Comparison of ENCODE assay signal across 15 cellular contexts in the genomic region with DNA sequence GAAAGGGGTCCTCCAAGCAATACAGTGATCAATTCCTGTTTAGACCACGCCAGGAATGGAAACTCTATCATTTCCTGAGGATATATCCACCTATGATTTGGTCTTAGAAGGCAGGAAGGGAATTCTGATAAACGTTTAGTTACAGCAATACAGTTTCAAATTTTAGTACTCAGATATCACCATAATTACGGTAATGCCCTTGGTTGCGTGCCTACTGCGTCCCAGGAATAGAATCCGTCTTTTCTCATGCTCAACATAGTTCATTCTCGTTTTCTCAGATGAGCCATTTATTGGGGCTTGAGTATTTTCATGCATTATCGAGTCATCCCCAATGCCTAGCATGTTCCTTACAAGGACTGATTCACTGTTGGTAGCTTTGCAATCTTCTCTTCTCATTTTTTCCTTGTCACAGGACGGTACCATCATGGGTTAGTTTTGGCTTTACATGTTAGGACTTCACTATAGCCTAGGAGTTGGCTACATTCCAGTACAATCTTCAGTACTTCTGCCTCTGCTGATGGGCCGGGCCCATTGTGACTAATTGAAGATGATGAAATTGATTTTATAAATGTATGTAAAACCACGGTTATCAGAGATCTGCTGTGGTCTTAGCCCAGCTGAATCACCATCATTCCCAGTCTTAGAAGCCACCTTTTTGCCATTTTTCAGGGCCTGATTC. TPM values are rescaled to one million over a fixed set of nuclear protein-coding genes. Genes with fewer than 3 reads are reported as not detected.
A peak's percentile ranks its signal among the peaks of the same experiment; 100 is the strongest.
DNase-seq lines count a peak whose midpoint lies in the region; ATAC-seq and TF ChIP-seq lines count a peak whose summit lies in the region.
"Had no signal": no experiment of that assay in that cellular context is flagged by ENCODE, and none has a peak within 500 bp of the region (broad histone marks: within the 10 kb centered on the region; RNA-seq: fewer than 3 reads in every experiment).

No MANE protein-coding gene starts in this region.

- H3K18ac ChIP-seq in IMR-90 (ENCODE audit: low read depth, low read length), result no peak overlapping the region

- H3K4me1 ChIP-seq in IMR-90 (ENCODE audit: control insufficient read depth, insufficient read depth, low read length) (no peaks in the 10 kb centered on the region), foreskin keratinocyte (no peaks in the 10 kb centered on the region)

- no peaks in the 10 kb centered on the region for H4K20me1 ChIP-seq in IMR-90 (ENCODE audit: insufficient read depth, low read length)

- H3K27me3 ChIP-seq in IMR-90 (ENCODE audit: control insufficient read depth, insufficient read depth, low read length) (no peaks in the 10 kb centered on the region), foreskin keratinocyte (no peaks in the 10 kb centered on the region)

- no peak overlapping the region for H3K23ac ChIP-seq in IMR-90 (ENCODE audit: low read depth, low read length)

- H3K79me1 ChIP-seq in IMR-90 (ENCODE audit: low read depth in 1 of 2, low read length in 2 of 2), result no peaks in the 10 kb centered on the region

- in situ Hi-C loops in IMR-90 (cut with MboI; ENCODE audit: low sequenced_read_pairs), result no loop called here

- H3K9me1 ChIP-seq in IMR-90 (ENCODE audit: insufficient read depth, low read length), result no peaks in the 10 kb centered on the region

- no peak overlapping the region for H3K9ac ChIP-seq in IMR-90 (ENCODE audit: low read depth, low read length)

- H2AFZ ChIP-seq in IMR-90 (replicated peaks; ENCODE audit: low read length, poor library complexity), result no peak overlapping the region

- ATAC-seq in IMR-90 (ENCODE audit: low read depth) (no peak), foreskin keratinocyte (peak; percentile 23)
- no peak for ATAC-seq in activated CD4-positive, CD25-positive, alpha-beta regulatory T cell treated with anti-CD3 and anti-CD28 coated beads, Interleukin-2, amount 50 U/mL, for 24 hours
- ATAC-seq: CD8-positive, alpha-beta T cell had no signal

- no peak overlapping the region for H3K14ac ChIP-seq in IMR-90 (replicated peaks; ENCODE audit: low read depth, low read length)

- no TSS peak for BruUV-seq in IMR-90 (replicated peaks; lab: Mats Ljungman, UMichigan)

- H2BK5ac ChIP-seq in IMR-90 (ENCODE audit: low read depth, low read length, poor library complexity, severe bottlenecking), result no peak overlapping the region

- no peaks in the 10 kb centered on the region for H3K36me3 ChIP-seq in IMR-90 (ENCODE audit: control insufficient read depth, insufficient read depth, low read length)

- CTCF ChIA-PET in IMR-90 (lab: Yijun Ruan, JAX) (no interaction called here), RWPE1 (lab: Yijun Ruan, JAX) (interaction anchor here (0.6 kb wide), 1 partner anchor 94 kb away, joined by 3 read pairs; no protein-coding TSS in a partner anchor)

- H3K56ac ChIP-seq in IMR-90 (ENCODE audit: extremely low read depth, insufficient read depth, low read length), result no peak overlapping the region

- no peak overlapping the region for H3K4me2 ChIP-seq in IMR-90 (ENCODE audit: low read depth, low read length)

- dilution Hi-C loops in IMR-90 (cut with HindIII; ENCODE audit: low sequenced_read_pairs, unreplicated experiment), result no loop called here

- 61% methylated on average over 4 of the region's 11 CpGs; no CpG with 5 or more reads in 1 of the 2 experiments for WGBS in IMR-90 (ENCODE audit: extremely low coverage in 2 of 2, insufficient read length in 1 of 2), 2 experiments

- no peak for TF ChIP-seq POLR2A in IMR-90 (IDR thresholded peaks at IDR 0.05; ENCODE audit: low read depth, low read length)

- no peak overlapping the region for H4K91ac ChIP-seq in IMR-90 (ENCODE audit: insufficient read depth, low read depth, low read length)

- H3K9me3 ChIP-seq in IMR-90 (ENCODE audit: control insufficient read depth, insufficient read depth, low read length), result no peaks in the 10 kb centered on the region

- H3K4me3 ChIP-seq in IMR-90 (ENCODE audit: insufficient read depth, low read depth, low read length), result no peak overlapping the region
- no peak overlapping the region for H3K4me3 ChIP-seq in choroid plexus epithelial cell (ENCODE audit: low read depth, low read length)

- POLR2A ChIA-PET in IMR-90 (lab: Charles Lee; ENCODE audit: unreplicated experiment), result no interaction called here
- POLR2A ChIA-PET in RWPE1 (lab: Yijun Ruan, JAX; ENCODE audit: low non-redundant PET), result no interaction called here

- peak; percentile 50 for DNase-seq in IMR-90
- DNase-seq in RWPE1 (ENCODE audit: low spot score), result no peak
- DNase-seq in choroid plexus epithelial cell (ENCODE audit: low read depth), result peak; percentile 37
- DNase-seq in foreskin keratinocyte, result peak; percentile 63 to 82
- no peak for DNase-seq in DMS 273 (lab: John Stamatoyannopoulos, UW; ENCODE audit: unreplicated experiment)
- no peak for DNase-seq in activated T-cell treated with anti-CD3 and anti-CD28 coated beads for 4 hours
- no peak for DNase-seq in NCI-H526 (lab: John Stamatoyannopoulos, UW)
- DNase-seq: CD8-positive, alpha-beta T cell; H7; NCI-H1092; NCI-H2107; NCI-H345; NCI-H69; SHP77 treated with DMSO at 0.1 percent for 48 hours had no signal

- no peak overlapping the region for H3K4ac ChIP-seq in IMR-90 (ENCODE audit: low read depth, low read length)

- no peak overlapping the region for H2AK5ac ChIP-seq in IMR-90 (ENCODE audit: low read depth, low read length)

- no peak overlapping the region for H2BK120ac ChIP-seq in IMR-90 (ENCODE audit: low read depth, low read length)

- TF ChIP-seq RAD21 in IMR-90 (IDR thresholded peaks at IDR 0.05; ENCODE audit: low read length), result no peak

- no peak for TF ChIP-seq CTCF in IMR-90 (conservative IDR thresholded peaks at IDR 0.05; ENCODE audit: low read depth, low read length)
- no peak for TF ChIP-seq CTCF in RWPE1 (conservative IDR thresholded peaks at IDR 0.05; ENCODE audit: low read depth)
- no peak for TF ChIP-seq CTCF in choroid plexus epithelial cell (conservative IDR thresholded peaks at IDR 0.05; ENCODE audit: low read depth, low read length)
- no peak for TF ChIP-seq CTCF in foreskin keratinocyte (conservative IDR thresholded peaks at IDR 0.05)

- no peak overlapping the region for H4K8ac ChIP-seq in IMR-90 (ENCODE audit: low read depth in 2 of 2, low read length in 2 of 2)

- H3K27ac ChIP-seq in IMR-90 (ENCODE audit: insufficient read depth, low read length) (no peak overlapping the region), RWPE1 (peak overlapping the region; percentile 36; the same call in 1 of the 2 replicates), foreskin keratinocyte (no peak overlapping the region)

- no peak overlapping the region for H2BK15ac ChIP-seq in IMR-90 (ENCODE audit: low read depth, low read length)

- intact Hi-C loops in IMR-90 (cut with micrococcal nuclease), result no loop called here

- no peak overlapping the region for H2AK9ac ChIP-seq in IMR-90 (replicated peaks; ENCODE audit: low read depth, low read length, poor library complexity)

- no peak overlapping the region for H4K5ac ChIP-seq in IMR-90 (ENCODE audit: low read depth, low read length)

- no peak overlapping the region for H2BK20ac ChIP-seq in IMR-90 (ENCODE audit: low read depth, low read length)

TF ChIP-seq in IMR-90, 13 proteins besides CTCF, POLR2A, EP300 and RAD21:
- TF ChIP-seq CHD1 (IDR thresholded peaks at IDR 0.05; ENCODE audit: low read depth, low read length), result no peak
- TF ChIP-seq NFE2L2 (IDR thresholded peaks at IDR 0.05; ENCODE audit: low read depth, low read length), result no peak
- no peak for TF ChIP-seq MXI1 (IDR thresholded peaks at IDR 0.05; ENCODE audit: borderline replicate concordance, low read depth, low read length)
- no peak for TF ChIP-seq SMC3 (IDR thresholded peaks at IDR 0.05; ENCODE audit: low read depth, low read length)

RNA-seq across cellular contexts. Expression of a gene that starts 4.4 kb away (rescaled TPM):
- total RNA-seq in IMR-90 (2012; rRNA removed), result 13.1 and 14.9 TPM in 2 replicates
- polyA plus RNA-seq in IMR-90 (2012; rRNA removed), result 5.8 and 7.2 TPM in 2 replicates
- 2.9 and 4.5 TPM in 2 replicates for polyA plus RNA-seq in IMR-90 (2012; cell fraction: cytosol; rRNA removed)
- polyA plus RNA-seq in IMR-90 (2012; cell fraction: nucleus; rRNA removed; ENCODE audit: low replicate concordance), result 3.4 and 8.9 TPM in 2 replicates
- total RNA-seq in foreskin keratinocyte, result 18.7 and 25.9 TPM in 2 replicates
- polyA plus RNA-seq in foreskin keratinocyte, result 7.0 and 8.7 TPM in 2 replicates

Comparison
In these comparisons a context has a peak if more than half of its experiments do, and no peak if none do; other contexts are left out.
1. DNase-seq: peak in IMR-90 (single experiment), choroid plexus epithelial cell (single experiment) and foreskin keratinocyte (2 of 2); none in RWPE1 (single experiment), DMS 273 (single experiment), activated T-cell treated with anti-CD3 and anti-CD28 coated beads for 4 hours (single experiment) and NCI-H526 (0 of 2).